ENCODE assay signal across 34 cellular contexts in genomic region chr3:132443421-132443820, GRCh38.
"Had no signal": no experiment of that assay in that cellular context is flagged by ENCODE, and none has a peak within 500 bp of the region (broad histone marks: within the 10 kb centered on the region; RNA-seq: fewer than 3 reads in every experiment).

No MANE protein-coding gene starts in this region.

- H3K4me3 ChIP-seq: adrenal gland, body of pancreas, cardiac muscle cell, coronary artery, dorsolateral prefrontal cortex, gastroesophageal sphincter, psoas muscle, sigmoid colon, stomach, thyroid gland, upper lobe of right lung had no signal

- H3K4me3 Mint-ChIP-seq: activated naive CD4-positive, alpha-beta T cell treated with anti-CD3 and anti-CD28 coated beads for 36 hours; activated naive CD8-positive, alpha-beta T cell treated with anti-CD3 and anti-CD28 coated beads for 36 hours; activated T-cell treated with anti-CD3 and anti-CD28 coated beads, Interleukin-2, amount 50 U/mL, for 72 hours; naive thymus-derived CD8-positive, alpha-beta T cell; neural crest cell; stimulated activated memory B cell treated with anti-CD40 and anti-IgM and Interleukin-4, amounts not matched to agents 10 μg/mL and 1 μg/mL and 100 μg/mL, for 72 hours had no signal

- H3K9me3 ChIP-seq: body of pancreas, gastroesophageal sphincter, psoas muscle, sigmoid colon, stomach, thyroid gland, upper lobe of right lung had no signal

- H3K36me3 ChIP-seq: adrenal gland, cardiac muscle cell, gastroesophageal sphincter, thyroid gland, upper lobe of right lung had no signal

- H3K27me3 Mint-ChIP-seq: activated naive CD8-positive, alpha-beta T cell treated with anti-CD3 and anti-CD28 coated beads for 36 hours; naive thymus-derived CD8-positive, alpha-beta T cell; stimulated activated memory B cell treated with anti-CD40 and anti-IgM and Interleukin-4, amounts not matched to agents 10 μg/mL and 1 μg/mL and 100 μg/mL, for 72 hours had no signal

- H3K9me3 Mint-ChIP-seq: activated naive CD4-positive, alpha-beta T cell treated with anti-CD3 and anti-CD28 coated beads for 36 hours; activated naive CD8-positive, alpha-beta T cell treated with anti-CD3 and anti-CD28 coated beads for 36 hours; activated T-cell treated with anti-CD3 and anti-CD28 coated beads, Interleukin-2, amount 50 U/mL, for 72 hours; naive thymus-derived CD8-positive, alpha-beta T cell; neural crest cell; stimulated activated memory B cell treated with anti-CD40 and anti-IgM and Interleukin-4, amounts not matched to agents 10 μg/mL and 1 μg/mL and 100 μg/mL, for 72 hours had no signal

- DNase-seq: activated CD4-positive, alpha-beta T cell treated with anti-CD3 and anti-CD28 coated beads for 4 hours; activated CD4-positive, alpha-beta T cell treated with anti-CD3 and anti-CD28 coated beads, Interleukin-2, amount 50 U/mL, for 4 hours; activated effector memory CD4-positive, alpha-beta T cell treated with anti-CD3 and anti-CD28 coated beads, Interleukin-2, amount 50 U/mL, for 16 hours; activated naive CD4-positive, alpha-beta T cell treated with anti-CD3 and anti-CD28 coated beads for 36 hours; activated naive CD8-positive, alpha-beta T cell treated with anti-CD3 and anti-CD28 coated beads for 36 hours; activated T-cell treated with anti-CD3 and anti-CD28 coated beads for 4 hours; activated T-cell treated with anti-CD3 and anti-CD28 coated beads, Interleukin-2, amount 50 U/mL, for 72 hours; adrenal gland; aorta; body of pancreas; cerebellar nuclear complex; dorsolateral prefrontal cortex; effector memory CD4-positive, alpha-beta T cell; hippocampal formation; left colon; midbrain; naive thymus-derived CD8-positive, alpha-beta T cell; nucleus accumbens; psoas muscle; sigmoid colon; small intestine; stimulated activated CD4-positive, alpha-beta T cell treated with anti-CD3 and anti-CD28 coated beads, Interleukin-1b, Interleukin-23, amount 100 ng/mL, for 48 hours; stimulated activated CD4-positive, alpha-beta T cell treated with anti-CD3 and anti-CD28 coated beads, Interleukin-4, amount 100 ng/mL, for 4 hours; stimulated activated CD8-positive, alpha-beta memory T cell treated with anti-CD3 and anti-CD28 coated beads, Interleukin-4, amount 100 ng/mL, for 48 hours; stomach; thyroid gland; upper lobe of right lung had no signal

- H2AFZ ChIP-seq: parathyroid adenoma had no signal

- H3K27me3 ChIP-seq: adrenal gland, body of pancreas, cardiac muscle cell, dorsolateral prefrontal cortex, gastroesophageal sphincter, sigmoid colon, stomach, thyroid gland, upper lobe of right lung had no signal

- H3K9ac ChIP-seq: parathyroid adenoma had no signal

- H3K27ac ChIP-seq: adrenal gland, body of pancreas, cardiac muscle cell, coronary artery, dorsolateral prefrontal cortex, parathyroid adenoma, psoas muscle, stomach, upper lobe of right lung, VCaP had no signal

- H3K27ac Mint-ChIP-seq: activated naive CD4-positive, alpha-beta T cell treated with anti-CD3 and anti-CD28 coated beads for 36 hours; activated naive CD8-positive, alpha-beta T cell treated with anti-CD3 and anti-CD28 coated beads for 36 hours; activated T-cell treated with anti-CD3 and anti-CD28 coated beads, Interleukin-2, amount 50 U/mL, for 72 hours; stimulated activated memory B cell treated with anti-CD40 and anti-IgM and Interleukin-4, amounts not matched to agents 10 μg/mL and 1 μg/mL and 100 μg/mL, for 72 hours had no signal

- ATAC-seq: activated T-cell treated with anti-CD3 and anti-CD28 coated beads, Interleukin-2, amount 50 U/mL, for 72 hours; body of pancreas; gastroesophageal sphincter; left colon; naive thymus-derived CD8-positive, alpha-beta T cell; psoas muscle; stimulated activated memory B cell treated with anti-CD40 and anti-IgM and Interleukin-4, amounts not matched to agents 10 μg/mL and 1 μg/mL and 100 μg/mL, for 72 hours; upper lobe of right lung had no signal
